Comparison of ENCODE assay signal across 23 cellular contexts in the genomic region with DNA sequence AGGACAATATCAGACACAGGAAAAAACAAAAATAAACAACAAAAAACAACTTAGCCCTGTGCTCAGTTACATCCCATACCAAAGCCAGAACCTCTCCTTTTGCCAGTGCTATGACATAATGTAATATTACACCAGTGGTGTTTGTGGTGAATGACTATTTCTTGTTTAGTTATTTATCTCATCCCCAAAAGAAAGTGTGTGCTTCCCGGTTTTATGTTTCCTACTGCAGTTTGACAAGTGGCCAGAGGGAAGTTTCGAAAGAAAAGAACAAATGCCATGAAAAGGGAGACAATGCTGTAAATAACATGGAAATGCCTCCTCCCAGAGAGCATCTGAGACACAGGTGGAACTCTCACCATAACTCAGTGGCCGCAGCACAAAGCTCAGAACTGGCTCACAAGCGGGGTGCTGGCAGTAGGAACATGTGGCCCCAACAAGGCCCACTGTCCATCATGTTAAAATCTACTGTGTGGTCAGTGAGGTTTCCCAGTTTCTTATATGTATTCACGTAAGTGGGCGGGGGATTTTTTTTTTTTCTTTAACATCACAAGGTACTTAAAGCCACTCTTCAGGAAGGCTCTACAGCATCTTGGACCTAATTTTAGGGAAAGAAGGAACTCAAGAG.
"Had no signal": no experiment of that assay in that cellular context is flagged by ENCODE, and none has a peak within 500 bp of the region (broad histone marks: within the 10 kb centered on the region; RNA-seq: fewer than 3 reads in every experiment).

No MANE protein-coding gene starts in this region.

- H3K9me3 ChIP-seq: left ventricle myocardium inferior, lower lobe of right lung, prostate gland, right lobe of liver, spleen, testis, transverse colon had no signal

- H3K4me3 ChIP-seq: coronary artery, left ventricle myocardium inferior, lower lobe of right lung, prostate gland, right lobe of liver, spleen, testis, transverse colon had no signal

- H3K36me3 ChIP-seq: left ventricle myocardium inferior, lower lobe of right lung, prostate gland, right lobe of liver, spleen, transverse colon had no signal

- ATAC-seq: foreskin keratinocyte; lower lobe of right lung; natural killer cell treated with Interleukin-12 subunit alpha and Interleukin-12 subunit beta and Interleukin-15 and Interleukin-18, amount 100 ng/mL, for 72 hours; right lobe of liver; stimulated activated naive B cell treated with anti-CD40 and anti-IgM and Interleukin-4, amounts not matched to agents 10 μg/mL and 1 μg/mL and 100 μg/mL, for 72 hours; stimulated activated naive CD8-positive, alpha-beta T cell treated with anti-CD3 and anti-CD28 coated beads, Interleukin-15, amount 100 ng/mL, for 72 hours had no signal

- H3K27ac Mint-ChIP-seq: endodermal cell; immature natural killer cell; memory B cell; mesothelial cell of epicardium; natural killer cell treated with Interleukin-12 subunit alpha and Interleukin-12 subunit beta and Interleukin-15 and Interleukin-18, amount 100 ng/mL, for 72 hours; stimulated activated naive B cell treated with anti-CD40 and anti-IgM and Interleukin-4, amounts not matched to agents 10 μg/mL and 1 μg/mL and 100 μg/mL, for 72 hours had no signal

- H3K4me1 ChIP-seq: foreskin keratinocyte, left ventricle myocardium inferior, lower lobe of right lung, parathyroid adenoma, prostate gland, right lobe of liver, spleen, testis, transverse colon had no signal

- DNase-seq: effector CD4-positive, alpha-beta T cell; erythroblast; foreskin keratinocyte; immature natural killer cell; left ventricle myocardium inferior; lower lobe of right lung; occipital lobe; right lobe of liver; spleen; stimulated activated CD4-positive, alpha-beta T cell treated with anti-CD3 and anti-CD28 coated beads, Interleukin-15, amount 100 ng/mL, for 24 hours; stimulated activated CD4-positive, alpha-beta T cell treated with anti-CD3 and anti-CD28 coated beads, Interleukin-1b, Interleukin-23, amount 100 ng/mL, for 48 hours; stimulated activated CD4-positive, alpha-beta T cell treated with anti-CD3 and anti-CD28 coated beads, Interleukin-4, amount 100 ng/mL, for 24 hours; stimulated activated naive B cell treated with anti-CD40 and anti-IgM and Interleukin-4, amounts not matched to agents 10 μg/mL and 1 μg/mL and 100 μg/mL, for 72 hours; stimulated activated naive CD8-positive, alpha-beta T cell treated with anti-CD3 and anti-CD28 coated beads, Interleukin-15, amount 100 ng/mL, for 72 hours; testis; transverse colon had no signal

- H3K36me3 Mint-ChIP-seq: immature natural killer cell; memory B cell; mesothelial cell of epicardium; natural killer cell treated with Interleukin-12 subunit alpha and Interleukin-12 subunit beta and Interleukin-15 and Interleukin-18, amount 100 ng/mL, for 72 hours; stimulated activated naive B cell treated with anti-CD40 and anti-IgM and Interleukin-4, amounts not matched to agents 10 μg/mL and 1 μg/mL and 100 μg/mL, for 72 hours had no signal

- H3K4me3 Mint-ChIP-seq: endodermal cell; immature natural killer cell; memory B cell; mesothelial cell of epicardium; natural killer cell treated with Interleukin-12 subunit alpha and Interleukin-12 subunit beta and Interleukin-15 and Interleukin-18, amount 100 ng/mL, for 72 hours; stimulated activated naive B cell treated with anti-CD40 and anti-IgM and Interleukin-4, amounts not matched to agents 10 μg/mL and 1 μg/mL and 100 μg/mL, for 72 hours; stimulated activated naive CD8-positive, alpha-beta T cell treated with anti-CD3 and anti-CD28 coated beads, Interleukin-15, amount 100 ng/mL, for 72 hours had no signal

- H3K4me1 Mint-ChIP-seq: immature natural killer cell; memory B cell; stimulated activated naive B cell treated with anti-CD40 and anti-IgM and Interleukin-4, amounts not matched to agents 10 μg/mL and 1 μg/mL and 100 μg/mL, for 72 hours had no signal

- H3K27ac ChIP-seq: coronary artery, foreskin keratinocyte, left ventricle myocardium inferior, lower lobe of right lung, parathyroid adenoma, prostate gland, right lobe of liver, spleen, testis, transverse colon had no signal

- H3K9me3 Mint-ChIP-seq: memory B cell; mesothelial cell of epicardium; natural killer cell treated with Interleukin-12 subunit alpha and Interleukin-12 subunit beta and Interleukin-15 and Interleukin-18, amount 100 ng/mL, for 72 hours; stimulated activated naive CD8-positive, alpha-beta T cell treated with anti-CD3 and anti-CD28 coated beads, Interleukin-15, amount 100 ng/mL, for 72 hours had no signal

- H3K27me3 ChIP-seq: right lobe of liver, spleen, testis, transverse colon had no signal
